8 cellular contexts compared by ENCODE assay signal in the genomic region with DNA sequence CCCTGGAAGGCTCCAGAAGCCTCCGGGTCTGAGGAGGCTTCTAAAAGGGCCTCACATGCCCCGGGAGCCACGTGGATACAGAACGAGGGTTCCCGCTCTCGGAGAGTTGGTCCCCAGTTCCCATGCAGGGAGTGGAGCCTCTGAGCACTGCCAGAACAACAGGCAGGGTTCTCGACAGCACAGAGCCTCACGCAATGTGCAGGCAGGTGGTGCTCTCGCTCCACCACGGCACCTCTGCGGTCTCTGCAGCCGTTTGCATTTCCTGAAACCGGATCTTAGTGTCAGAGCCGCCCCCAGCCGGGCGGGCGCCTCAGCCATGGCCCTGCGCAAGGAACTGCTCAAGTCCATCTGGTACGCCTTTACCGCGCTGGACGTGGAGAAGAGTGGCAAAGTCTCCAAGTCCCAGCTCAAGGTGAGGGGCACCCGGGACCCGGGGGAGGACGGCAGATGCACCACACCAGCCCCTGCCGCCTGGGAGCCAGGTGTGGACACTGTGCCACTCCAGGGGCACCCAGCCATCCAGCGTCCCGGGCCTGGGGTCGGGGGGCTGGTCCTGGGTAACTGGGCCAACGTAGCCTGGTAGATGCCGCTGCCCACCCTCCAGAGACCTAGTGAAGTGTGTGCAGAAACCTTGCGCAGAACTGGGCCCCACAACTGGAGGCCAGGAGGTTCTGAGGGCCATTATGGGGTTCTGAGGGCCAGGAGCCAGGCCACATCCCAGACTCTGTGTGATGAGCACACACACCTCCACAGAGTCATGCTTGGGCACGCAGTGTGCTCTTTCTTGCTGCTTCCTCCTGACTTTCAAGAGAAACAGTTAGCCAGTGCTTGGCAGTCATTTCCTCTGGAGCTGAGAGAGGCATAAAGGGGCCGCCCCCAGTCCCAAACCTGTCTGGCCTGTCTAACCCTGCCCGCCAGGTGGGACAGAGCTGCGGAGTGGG.
DNase-seq lines count a peak whose midpoint lies in the region; ATAC-seq lines count a peak whose summit lies in the region.

A gene with protein sequence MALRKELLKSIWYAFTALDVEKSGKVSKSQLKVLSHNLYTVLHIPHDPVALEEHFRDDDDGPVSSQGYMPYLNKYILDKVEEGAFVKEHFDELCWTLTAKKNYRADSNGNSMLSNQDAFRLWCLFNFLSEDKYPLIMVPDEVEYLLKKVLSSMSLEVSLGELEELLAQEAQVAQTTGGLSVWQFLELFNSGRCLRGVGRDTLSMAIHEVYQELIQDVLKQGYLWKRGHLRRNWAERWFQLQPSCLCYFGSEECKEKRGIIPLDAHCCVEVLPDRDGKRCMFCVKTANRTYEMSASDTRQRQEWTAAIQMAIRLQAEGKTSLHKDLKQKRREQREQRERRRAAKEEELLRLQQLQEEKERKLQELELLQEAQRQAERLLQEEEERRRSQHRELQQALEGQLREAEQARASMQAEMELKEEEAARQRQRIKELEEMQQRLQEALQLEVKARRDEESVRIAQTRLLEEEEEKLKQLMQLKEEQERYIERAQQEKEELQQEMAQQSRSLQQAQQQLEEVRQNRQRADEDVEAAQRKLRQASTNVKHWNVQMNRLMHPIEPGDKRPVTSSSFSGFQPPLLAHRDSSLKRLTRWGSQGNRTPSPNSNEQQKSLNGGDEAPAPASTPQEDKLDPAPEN (plus strand): TSS at position 278 of the 941 bp plus-strand sequence. CDS start 39 bp downstream, at position 317.

- H3K27me3 ChIP-seq in duodenal mucosa (ENCODE audit: control insufficient read depth in 1 of 2, insufficient read depth in 2 of 2, low read length in 2 of 2): no peaks in the 10 kb centered on the region

- peaks cover 0 to 2% of the 10 kb centered on the region in 2 donors for H3K9me3 ChIP-seq in duodenal mucosa (ENCODE audit: control insufficient read depth in 1 of 2, low read length in 2 of 2)

- H3K4me1 ChIP-seq in duodenal mucosa (ENCODE audit: control insufficient read depth in 1 of 2, insufficient read depth in 2 of 2, low read length in 2 of 2): peaks cover 32 to 45% of the 10 kb centered on the region in 2 donors

- peak within 1 kb of the TSS; percentile 79 to 81 for H3K4me3 ChIP-seq in duodenal mucosa (ENCODE audit: low read depth in 1 of 2, low read length in 2 of 2)

- ATAC-seq in GM19025 (IDR thresholded peaks at IDR 0.05; ENCODE audit: low read depth, unreplicated experiment) (peak; percentile 84), HG03342 (IDR thresholded peaks at IDR 0.05; ENCODE audit: unreplicated experiment) (peak; percentile 80)

- H3K36me3 ChIP-seq in duodenal mucosa (ENCODE audit: control insufficient read depth in 1 of 2, insufficient read depth in 2 of 2, low read length in 2 of 2): peaks cover 6 to 16% of the 10 kb centered on the region in 2 donors

- H3K9ac ChIP-seq in duodenal mucosa (ENCODE audit: low read depth in 1 of 2, low read length in 2 of 2): peak within 1 kb of the TSS; percentile 76 to 91

- DNase-seq in AML-193 (lab: John Stamatoyannopoulos, UW) (peak; percentile 95 to 98), NCI-H526 (lab: John Stamatoyannopoulos, UW) (peak; percentile 85 to 94), medulla oblongata (ENCODE audit: extremely low spot score) (peak; percentile 74)
- DNase-seq in activated CD4-positive, alpha-beta T cell treated with anti-CD3 and anti-CD28 coated beads, Interleukin-2, amount 50 U/mL, for 4 hours: peak; percentile 84 to 85
- peak; percentile 79 for DNase-seq in stimulated activated CD8-positive, alpha-beta memory T cell treated with anti-CD3 and anti-CD28 coated beads, Interleukin-15, amount 100 ng/mL, for 1 hour (ENCODE audit: low read depth)

- H3K27ac ChIP-seq in duodenal mucosa (ENCODE audit: low read depth, low read length): peak within 1 kb of the TSS; percentile 69

Comparison
In these comparisons a context has a peak if more than half of its experiments do, and no peak if none do; other contexts are left out.
1. Peak in every context shown above with its lines: DNase-seq, ATAC-seq, H3K4me3 ChIP-seq and H3K27ac ChIP-seq.